In the genomic region with DNA sequence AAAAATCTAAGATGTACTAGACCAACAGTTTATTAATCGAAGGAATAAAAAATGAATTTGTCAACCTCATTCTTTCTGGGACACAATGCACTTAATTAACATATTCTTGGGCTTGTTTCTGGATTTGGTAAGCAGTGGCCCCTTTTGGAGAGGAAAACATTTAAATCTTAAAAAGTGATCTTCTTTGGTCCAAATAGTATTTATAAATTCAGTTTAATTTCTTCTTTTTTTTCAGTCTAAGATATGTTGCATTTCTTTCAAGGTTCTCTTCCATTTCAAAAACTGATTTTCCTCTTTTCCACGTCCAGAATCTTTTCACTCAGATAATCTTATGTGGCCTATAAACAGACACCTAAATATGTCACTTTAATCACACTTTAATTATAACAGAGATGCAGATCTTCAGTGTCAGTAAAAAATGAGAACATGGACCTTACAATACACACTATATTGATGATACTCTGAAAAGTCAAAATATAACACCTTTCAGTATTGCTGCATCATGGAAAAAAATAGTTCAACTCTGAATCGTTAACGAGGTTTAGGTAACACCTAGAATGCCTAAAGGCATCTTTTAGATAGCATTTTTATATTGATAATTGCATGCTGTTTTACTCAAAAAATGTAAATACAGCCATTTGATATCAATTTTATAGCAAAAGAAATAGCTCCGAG, we compare ENCODE assay signal across 14 cellular contexts. TPM values are rescaled to one million over a fixed set of nuclear protein-coding genes. Genes with fewer than 3 reads are reported as not detected.
A peak's percentile ranks its signal among the peaks of the same experiment; 100 is the strongest.
DNase-seq lines count a peak whose midpoint lies in the region; ATAC-seq, FAIRE-seq and TF ChIP-seq lines count a peak whose summit lies in the region.
"Had no signal": no experiment of that assay in that cellular context is flagged by ENCODE, and none has a peak within 500 bp of the region (broad histone marks: within the 10 kb centered on the region; RNA-seq: fewer than 3 reads in every experiment).

No MANE protein-coding gene starts in this region.

- peak; percentile 34 for FAIRE-seq in TTC549 (lab: Jason Lieb, UNC)

- TF ChIP-seq CTCF in HCT116 (IDR thresholded peaks at IDR 0.05 in 2 of 3, conservative IDR thresholded peaks at IDR 0.05 in 1 of 3; ENCODE audit: borderline replicate concordance in 1 of 3, insufficient read depth in 1 of 3, low read depth in 2 of 3, low read length in 2 of 3): no peak
- TF ChIP-seq CTCF in PC-3 (conservative IDR thresholded peaks at IDR 0.05; ENCODE audit: low read depth, low read length): no peak

- no peak for TF ChIP-seq RAD21 in HCT116 (IDR thresholded peaks at IDR 0.05; ENCODE audit: low read depth)

- no peaks in the 10 kb centered on the region for H3K27me3 ChIP-seq in HCT116 (ENCODE audit: insufficient read depth, low read length)
- H3K27me3 ChIP-seq in iPS-15b (ENCODE audit: control insufficient read depth, insufficient read depth, low read length): no peaks in the 10 kb centered on the region
- no peaks in the 10 kb centered on the region for H3K27me3 ChIP-seq in skeletal muscle satellite cell (ENCODE audit: control insufficient read depth, insufficient read depth, low read length)
- H3K27me3 ChIP-seq in PC-3 (ENCODE audit: low read length): no peaks in the 10 kb centered on the region

- no peaks in the 10 kb centered on the region for H3K9me3 ChIP-seq in HCT116 (ENCODE audit: control insufficient read depth in 1 of 2, insufficient read depth in 1 of 2, low read depth in 1 of 2, low read length in 2 of 2)
- H3K9me3 ChIP-seq in iPS-15b (ENCODE audit: control insufficient read depth, insufficient read depth, low read length): no peaks in the 10 kb centered on the region
- no peaks in the 10 kb centered on the region for H3K9me3 ChIP-seq in skeletal muscle satellite cell (replicated peaks; ENCODE audit: low read length)
- no peaks in the 10 kb centered on the region for H3K9me3 ChIP-seq in PC-3 (ENCODE audit: low read length)

- ATAC-seq in HCT116 (no peak), PC-3 (no peak), HG03439 (IDR thresholded peaks at IDR 0.05; ENCODE audit: unreplicated experiment) (no peak)

- H3K36me3 ChIP-seq in HCT116 (ENCODE audit: control insufficient read depth in 1 of 2, insufficient read depth in 2 of 2, low read length in 2 of 2) (no peaks in the 10 kb centered on the region), iPS-15b (ENCODE audit: control insufficient read depth, insufficient read depth, low read length) (no peaks in the 10 kb centered on the region), skeletal muscle satellite cell (ENCODE audit: insufficient read depth, low read length) (no peaks in the 10 kb centered on the region), PC-3 (ENCODE audit: low read depth, low read length) (no peaks in the 10 kb centered on the region)

- H3K27ac ChIP-seq in HCT116 (ENCODE audit: low read depth, low read length) (peak overlapping the region; percentile 91; the same call in 1 of the 2 replicates), PC-3 (ENCODE audit: low read length) (no peak overlapping the region)
- H3K27ac ChIP-seq: RWPE1 had no signal

- no peak for DNase-seq in HCT116 (ENCODE audit: low read depth, low spot score)
- DNase-seq in activated T-cell treated with anti-CD3 and anti-CD28 coated beads, Interleukin-2, amount 50 U/mL, for 1 hour: no peak
- DNase-seq in PC-3: no peak
- no peak for DNase-seq in OCI-M2 (lab: John Stamatoyannopoulos, UW; ENCODE audit: unreplicated experiment)
- DNase-seq: activated CD4-positive, CD25-positive, alpha-beta regulatory T cell treated with anti-CD3 and anti-CD28 coated beads, Interleukin-2, amount 50 U/mL, for 72 hours; activated gamma-delta T cell; cortex of kidney; NCI-H1105; posterior cingulate gyrus had no signal

- CTCF ChIA-PET in HCT116 (lab: Charles Lee): no interaction called here
- CTCF ChIA-PET in PC-3 (lab: Charles Lee): no interaction called here

- H2AFZ ChIP-seq in HCT116 (ENCODE audit: low read depth, low read length, poor library complexity, severe bottlenecking) (peak overlapping the region; percentile 83), PC-3 (ENCODE audit: low read length) (no peak overlapping the region)

- H3K4me2 ChIP-seq in HCT116 (ENCODE audit: low read length): peak overlapping the region; percentile 88
- peak overlapping the region; percentile 96 for H3K4me2 ChIP-seq in skeletal muscle satellite cell (ENCODE audit: low read length)
- no peak overlapping the region for H3K4me2 ChIP-seq in PC-3 (ENCODE audit: low read length)

- POLR2A ChIA-PET in HCT116 (lab: Charles Lee): interaction anchor here (1.4 kb wide), 1 partner anchor 34 kb away, joined by 3 read pairs; no protein-coding TSS in a partner anchor
- POLR2A ChIA-PET in PC-3 (lab: Charles Lee; ENCODE audit: unreplicated experiment): no interaction called here

- H3K9me2 ChIP-seq in HCT116 (ENCODE audit: insufficient read depth) (no peaks in the 10 kb centered on the region), PC-3 (replicated peaks; ENCODE audit: low read length) (no peaks in the 10 kb centered on the region)

- no peaks in the 10 kb centered on the region for H3K79me2 ChIP-seq in HCT116 (ENCODE audit: insufficient read depth, low read length)
- H3K79me2 ChIP-seq in PC-3 (ENCODE audit: low read length): no peaks in the 10 kb centered on the region

- TF ChIP-seq POLR2A in HCT116 (IDR thresholded peaks at IDR 0.05; ENCODE audit: borderline replicate concordance, extremely low read depth, insufficient read depth, insufficient read length): no peak

- H3F3A ChIP-seq in PC-3 (ENCODE audit: low read length, unreplicated experiment): no peaks in the 10 kb centered on the region

- intact Hi-C loops in HCT116 (cut with micrococcal nuclease) (no loop called here), PC-3 (cut with micrococcal nuclease) (loop anchor here (10.0 kb wide), 2 partner anchors 195 to 365 kb away; no protein-coding TSS in a partner anchor)

- H3K4me1 ChIP-seq in HCT116 (ENCODE audit: control insufficient read depth in 1 of 2, insufficient read depth in 2 of 2, low read length in 2 of 2): peaks cover 25 to 77% of the 10 kb centered on the region in 2 experiments
- peaks cover 18% of the 10 kb centered on the region for H3K4me1 ChIP-seq in iPS-15b (ENCODE audit: control insufficient read depth, insufficient read depth, low read length)
- peaks cover 15% of the 10 kb centered on the region for H3K4me1 ChIP-seq in skeletal muscle satellite cell (ENCODE audit: control insufficient read depth, insufficient read depth, low read length)
- peaks cover 25% of the 10 kb centered on the region for H3K4me1 ChIP-seq in PC-3 (ENCODE audit: insufficient read depth, low read length)

- peak overlapping the region; percentile 52 to 56 for H3K4me3 ChIP-seq in HCT116 (replicated peaks in 1 of 2; ENCODE audit: low read depth in 1 of 2, low read length in 2 of 2)
- peak overlapping the region; percentile 59 for H3K4me3 ChIP-seq in iPS-15b (ENCODE audit: low read depth, low read length)
- peak overlapping the region; percentile 76 for H3K4me3 ChIP-seq in skeletal muscle satellite cell (ENCODE audit: low read length)
- no peak overlapping the region for H3K4me3 ChIP-seq in PC-3 (ENCODE audit: low read length)

- BruUV-seq in HCT116 (replicated peaks; lab: Mats Ljungman, UMichigan) (no TSS peak), PC-3 (replicated peaks; lab: Mats Ljungman, UMichigan) (no TSS peak)

- RAD21 ChIA-PET in HCT116 (lab: Charles Lee; ENCODE audit: low non-redundant PET in 1 of 2, low total read pairs in 2 of 2, uncharacterized antibody in 2 of 2, unreplicated experiment in 2 of 2): no interaction called here

- no peaks in the 10 kb centered on the region for H4K20me1 ChIP-seq in HCT116 (ENCODE audit: insufficient read depth)
- H4K20me1 ChIP-seq in PC-3 (ENCODE audit: low read length): no peaks in the 10 kb centered on the region

- H3K9ac ChIP-seq in HCT116 (ENCODE audit: low read length): peak overlapping the region; percentile 86
- no peak overlapping the region for H3K9ac ChIP-seq in iPS-15b (ENCODE audit: low read depth, low read length)
- H3K9ac ChIP-seq in skeletal muscle satellite cell (ENCODE audit: low read depth, low read length): peak overlapping the region; percentile 95
- no peak overlapping the region for H3K9ac ChIP-seq in PC-3 (ENCODE audit: low read length)

TF ChIP-seq in HCT116, 20 proteins besides CTCF, POLR2A, EP300 and RAD21:
- TF ChIP-seq, protein P1, sequence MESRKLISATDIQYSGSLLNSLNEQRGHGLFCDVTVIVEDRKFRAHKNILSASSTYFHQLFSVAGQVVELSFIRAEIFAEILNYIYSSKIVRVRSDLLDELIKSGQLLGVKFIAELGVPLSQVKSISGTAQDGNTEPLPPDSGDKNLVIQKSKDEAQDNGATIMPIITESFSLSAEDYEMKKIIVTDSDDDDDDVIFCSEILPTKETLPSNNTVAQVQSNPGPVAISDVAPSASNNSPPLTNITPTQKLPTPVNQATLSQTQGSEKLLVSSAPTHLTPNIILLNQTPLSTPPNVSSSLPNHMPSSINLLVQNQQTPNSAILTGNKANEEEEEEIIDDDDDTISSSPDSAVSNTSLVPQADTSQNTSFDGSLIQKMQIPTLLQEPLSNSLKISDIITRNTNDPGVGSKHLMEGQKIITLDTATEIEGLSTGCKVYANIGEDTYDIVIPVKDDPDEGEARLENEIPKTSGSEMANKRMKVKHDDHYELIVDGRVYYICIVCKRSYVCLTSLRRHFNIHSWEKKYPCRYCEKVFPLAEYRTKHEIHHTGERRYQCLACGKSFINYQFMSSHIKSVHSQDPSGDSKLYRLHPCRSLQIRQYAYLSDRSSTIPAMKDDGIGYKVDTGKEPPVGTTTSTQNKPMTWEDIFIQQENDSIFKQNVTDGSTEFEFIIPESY (IDR thresholded peaks at IDR 0.05; ENCODE audit: extremely low read depth, insufficient replicate concordance, low read length): no peak
- TF ChIP-seq FOSL1 (IDR thresholded peaks at IDR 0.05; ENCODE audit: low read depth): 0 out of 2 replicates have a peak, but pooled peaks have one; percentile 4

RNA-seq across cellular contexts. Expression of a gene that starts 3.9 kb away (rescaled TPM):
- total RNA-seq in HCT116 (2021; ENCODE audit: unreplicated experiment) (0.34 TPM), PC-3 (2014; rRNA removed) (0.17 and 0.26 TPM in 2 replicates)
- 0.12 and 0.20 TPM in 2 replicates for polyA plus RNA-seq in HCT116 (2012)
- total RNA-seq in skeletal muscle satellite cell (2012; rRNA removed): 0.25 and 0.44 TPM in 2 replicates

RNA-seq across cellular contexts. Expression of a gene that starts 4.7 kb away (rescaled TPM):
- total RNA-seq in HCT116 (2021; ENCODE audit: unreplicated experiment) (45.2 TPM), PC-3 (2014; rRNA removed) (21.5 and 32.5 TPM in 2 replicates)
- polyA plus RNA-seq in HCT116 (2012): 17.3 and 25.3 TPM in 2 replicates
- total RNA-seq in skeletal muscle satellite cell (2012; rRNA removed): 21.0 and 29.3 TPM in 2 replicates

Comparison
In these comparisons a context has a peak if more than half of its experiments do, and no peak if none do; other contexts are left out.
1. H3K9ac ChIP-seq: peak in HCT116 (single experiment) and skeletal muscle satellite cell (single experiment); none in iPS-15b (single experiment) and PC-3 (single experiment).